1 cellular context compared by ENCODE assay signal in genomic region chr19:43767818-43768217, GRCh38.
TF ChIP-seq lines count a peak whose summit lies in the region.

No MANE protein-coding gene starts in this region.

TF ChIP-seq in GM12878, 131 proteins besides CTCF, POLR2A, EP300 and RAD21:
- TF ChIP-seq, protein P1, sequence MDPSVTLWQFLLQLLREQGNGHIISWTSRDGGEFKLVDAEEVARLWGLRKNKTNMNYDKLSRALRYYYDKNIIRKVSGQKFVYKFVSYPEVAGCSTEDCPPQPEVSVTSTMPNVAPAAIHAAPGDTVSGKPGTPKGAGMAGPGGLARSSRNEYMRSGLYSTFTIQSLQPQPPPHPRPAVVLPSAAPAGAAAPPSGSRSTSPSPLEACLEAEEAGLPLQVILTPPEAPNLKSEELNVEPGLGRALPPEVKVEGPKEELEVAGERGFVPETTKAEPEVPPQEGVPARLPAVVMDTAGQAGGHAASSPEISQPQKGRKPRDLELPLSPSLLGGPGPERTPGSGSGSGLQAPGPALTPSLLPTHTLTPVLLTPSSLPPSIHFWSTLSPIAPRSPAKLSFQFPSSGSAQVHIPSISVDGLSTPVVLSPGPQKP (IDR thresholded peaks at IDR 0.05; ENCODE audit: low read depth, low read length), result no peak
- TF ChIP-seq, protein P2, sequence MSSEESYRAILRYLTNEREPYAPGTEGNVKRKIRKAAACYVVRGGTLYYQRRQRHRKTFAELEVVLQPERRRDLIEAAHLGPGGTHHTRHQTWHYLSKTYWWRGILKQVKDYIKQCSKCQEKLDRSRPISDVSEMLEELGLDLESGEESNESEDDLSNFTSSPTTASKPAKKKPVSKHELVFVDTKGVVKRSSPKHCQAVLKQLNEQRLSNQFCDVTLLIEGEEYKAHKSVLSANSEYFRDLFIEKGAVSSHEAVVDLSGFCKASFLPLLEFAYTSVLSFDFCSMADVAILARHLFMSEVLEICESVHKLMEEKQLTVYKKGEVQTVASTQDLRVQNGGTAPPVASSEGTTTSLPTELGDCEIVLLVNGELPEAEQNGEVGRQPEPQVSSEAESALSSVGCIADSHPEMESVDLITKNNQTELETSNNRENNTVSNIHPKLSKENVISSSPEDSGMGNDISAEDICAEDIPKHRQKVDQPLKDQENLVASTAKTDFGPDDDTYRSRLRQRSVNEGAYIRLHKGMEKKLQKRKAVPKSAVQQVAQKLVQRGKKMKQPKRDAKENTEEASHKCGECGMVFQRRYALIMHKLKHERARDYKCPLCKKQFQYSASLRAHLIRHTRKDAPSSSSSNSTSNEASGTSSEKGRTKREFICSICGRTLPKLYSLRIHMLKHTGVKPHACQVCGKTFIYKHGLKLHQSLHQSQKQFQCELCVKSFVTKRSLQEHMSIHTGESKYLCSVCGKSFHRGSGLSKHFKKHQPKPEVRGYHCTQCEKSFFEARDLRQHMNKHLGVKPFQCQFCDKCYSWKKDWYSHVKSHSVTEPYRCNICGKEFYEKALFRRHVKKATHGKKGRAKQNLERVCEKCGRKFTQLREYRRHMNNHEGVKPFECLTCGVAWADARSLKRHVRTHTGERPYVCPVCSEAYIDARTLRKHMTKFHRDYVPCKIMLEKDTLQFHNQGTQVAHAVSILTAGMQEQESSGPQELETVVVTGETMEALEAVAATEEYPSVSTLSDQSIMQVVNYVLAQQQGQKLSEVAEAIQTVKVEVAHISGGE (CRISPR knock-in tag; IDR thresholded peaks at IDR 0.05), result no peak
- TF ChIP-seq FOXM1 (IDR thresholded peaks at IDR 0.05; ENCODE audit: low read depth, low read length), result no peak
- TF ChIP-seq SKIL (IDR thresholded peaks at IDR 0.05; ENCODE audit: low read depth, poor library complexity, severe bottlenecking), result no peak
- TF ChIP-seq RFX5 (IDR thresholded peaks at IDR 0.05; ENCODE audit: low read depth, low read length), result no peak
- TF ChIP-seq SUPT20H (IDR thresholded peaks at IDR 0.05; ENCODE audit: borderline replicate concordance, control insufficient read depth, low read depth, low read length), result no peak
- TF ChIP-seq, protein P3, sequence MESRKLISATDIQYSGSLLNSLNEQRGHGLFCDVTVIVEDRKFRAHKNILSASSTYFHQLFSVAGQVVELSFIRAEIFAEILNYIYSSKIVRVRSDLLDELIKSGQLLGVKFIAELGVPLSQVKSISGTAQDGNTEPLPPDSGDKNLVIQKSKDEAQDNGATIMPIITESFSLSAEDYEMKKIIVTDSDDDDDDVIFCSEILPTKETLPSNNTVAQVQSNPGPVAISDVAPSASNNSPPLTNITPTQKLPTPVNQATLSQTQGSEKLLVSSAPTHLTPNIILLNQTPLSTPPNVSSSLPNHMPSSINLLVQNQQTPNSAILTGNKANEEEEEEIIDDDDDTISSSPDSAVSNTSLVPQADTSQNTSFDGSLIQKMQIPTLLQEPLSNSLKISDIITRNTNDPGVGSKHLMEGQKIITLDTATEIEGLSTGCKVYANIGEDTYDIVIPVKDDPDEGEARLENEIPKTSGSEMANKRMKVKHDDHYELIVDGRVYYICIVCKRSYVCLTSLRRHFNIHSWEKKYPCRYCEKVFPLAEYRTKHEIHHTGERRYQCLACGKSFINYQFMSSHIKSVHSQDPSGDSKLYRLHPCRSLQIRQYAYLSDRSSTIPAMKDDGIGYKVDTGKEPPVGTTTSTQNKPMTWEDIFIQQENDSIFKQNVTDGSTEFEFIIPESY (IDR thresholded peaks at IDR 0.05), result no peak
- TF ChIP-seq KLF5 (IDR thresholded peaks at IDR 0.05; ENCODE audit: partially characterized antibody), result no peak
